ENCODE assay signal across 9 cellular contexts in genomic region chr2:38515155-38516074, GRCh38.
DNase-seq lines count a peak whose midpoint lies in the region; ATAC-seq, FAIRE-seq and TF ChIP-seq lines count a peak whose summit lies in the region.
"Had no signal": no experiment of that assay in that cellular context is flagged by ENCODE, and none has a peak within 500 bp of the region (broad histone marks: within the 10 kb centered on the region; RNA-seq: fewer than 3 reads in every experiment).

No MANE protein-coding gene starts in this region.

- no peak for FAIRE-seq in bronchial epithelial cell (lab: Jason Lieb, UNC)

- H3K36me3 ChIP-seq in bronchial epithelial cell (ENCODE audit: control insufficient read depth, insufficient read depth, low read length), result no peaks in the 10 kb centered on the region

- ATAC-seq in HG02798 (IDR thresholded peaks at IDR 0.05; ENCODE audit: poor library complexity, unreplicated experiment), result no peak

- in situ Hi-C loops in KBM-7 (cut with MboI; ENCODE audit: low pct_unique_long_range_greater_than_20kb, low sequenced_read_pairs), result loop anchor here (25.0 kb wide), 1 partner anchor 203 kb away; no protein-coding TSS in a partner anchor

- H3K27me3 ChIP-seq in bronchial epithelial cell (ENCODE audit: control insufficient read depth, insufficient read depth, low read length), result no peaks in the 10 kb centered on the region

- TF ChIP-seq CTCF in bronchial epithelial cell (IDR thresholded peaks at IDR 0.05; ENCODE audit: insufficient read depth, low read length, severe bottlenecking), result no peak

- DNase-seq in KBM-7 (peak; percentile 35), bronchial epithelial cell (ENCODE audit: low read depth) (peak; percentile 90), left kidney (ENCODE audit: low read depth, low spot score) (peak; percentile 96), superior temporal gyrus (ENCODE audit: extremely low spot score) (peak; percentile 52), DMS153 treated with DMSO at 0.1 percent for 48 hours (lab: John Stamatoyannopoulos, UW; ENCODE audit: unreplicated experiment) (no peak)
- no peak for DNase-seq in activated naive CD4-positive, alpha-beta T cell treated with Interleukin-2 at 50 U/mL for 16 hours
- DNase-seq in activated CD4-positive, alpha-beta T cell treated with anti-CD3 and anti-CD28 coated beads for 4 hours, result no peak
- DNase-seq: NCI-H1105 treated with DMSO at 0.1 percent for 48 hours had no signal

- H3K4me3 ChIP-seq in bronchial epithelial cell (ENCODE audit: low read depth, low read length), result peak overlapping the region; percentile 9

Comparison
In these comparisons a context has a peak if more than half of its experiments do, and no peak if none do; other contexts are left out.
1. DNase-seq: peak in KBM-7 (single experiment), bronchial epithelial cell (single experiment), left kidney (single experiment) and superior temporal gyrus (single experiment); none in activated naive CD4-positive, alpha-beta T cell treated with Interleukin-2 at 50 U/mL for 16 hours (single experiment), activated CD4-positive, alpha-beta T cell treated with anti-CD3 and anti-CD28 coated beads for 4 hours (0 of 2) and DMS153 treated with DMSO at 0.1 percent for 48 hours (single experiment).